8 cellular contexts compared by ENCODE assay signal in genomic region chr17:28576758-28577465, GRCh38.
DNase-seq lines count a peak whose midpoint lies in the region; ATAC-seq lines count a peak whose summit lies in the region.

Gene ALDOC (minus strand): TSS chr17:28576895. CDS start chr17:28575532, 1,363 bp downstream.

- peak; percentile 17 to 41 for DNase-seq in NCI-H524 (lab: John Stamatoyannopoulos, UW)
- no peak for DNase-seq in NCI-H524 treated with DMSO at 0.1 percent for 48 hours (lab: John Stamatoyannopoulos, UW)
- DNase-seq in NCI-H2227 treated with DMSO at 0.1 percent for 48 hours (lab: John Stamatoyannopoulos, UW), result peak; percentile 82
- DNase-seq in activated CD4-positive, alpha-beta T cell treated with anti-CD3 and anti-CD28 coated beads for 1 hour, result peak; percentile 94
- peak; percentile 97 for DNase-seq in cerebellar cortex (ENCODE audit: low spot score)
- DNase-seq in kidney glomerular epithelial cell (lab: John Stamatoyannopoulos, UW), result peak; percentile 67
- peak; percentile 96 to 99 for DNase-seq in stimulated activated CD4-positive, alpha-beta T cell treated with anti-CD3 and anti-CD28 coated beads, Interleukin-1b, Interleukin-23, amount 100 ng/mL, for 1 hour (ENCODE audit: low read depth in 2 of 2)

- peak; percentile 64 for ATAC-seq in HG03064 (IDR thresholded peaks at IDR 0.05; ENCODE audit: low read depth, unreplicated experiment)
